In genomic region chr5:98772415-98773213, GRCh38 we compare ENCODE assay signal across 1 cellular context.
A peak's percentile ranks its signal among the peaks of the same experiment; 100 is the strongest.
TF ChIP-seq lines count a peak whose summit lies in the region.

No MANE protein-coding gene starts in this region.

TF ChIP-seq in HEK293, 187 proteins besides CTCF, POLR2A, EP300 and RAD21 (continued from another document):
- TF ChIP-seq, protein P1, sequence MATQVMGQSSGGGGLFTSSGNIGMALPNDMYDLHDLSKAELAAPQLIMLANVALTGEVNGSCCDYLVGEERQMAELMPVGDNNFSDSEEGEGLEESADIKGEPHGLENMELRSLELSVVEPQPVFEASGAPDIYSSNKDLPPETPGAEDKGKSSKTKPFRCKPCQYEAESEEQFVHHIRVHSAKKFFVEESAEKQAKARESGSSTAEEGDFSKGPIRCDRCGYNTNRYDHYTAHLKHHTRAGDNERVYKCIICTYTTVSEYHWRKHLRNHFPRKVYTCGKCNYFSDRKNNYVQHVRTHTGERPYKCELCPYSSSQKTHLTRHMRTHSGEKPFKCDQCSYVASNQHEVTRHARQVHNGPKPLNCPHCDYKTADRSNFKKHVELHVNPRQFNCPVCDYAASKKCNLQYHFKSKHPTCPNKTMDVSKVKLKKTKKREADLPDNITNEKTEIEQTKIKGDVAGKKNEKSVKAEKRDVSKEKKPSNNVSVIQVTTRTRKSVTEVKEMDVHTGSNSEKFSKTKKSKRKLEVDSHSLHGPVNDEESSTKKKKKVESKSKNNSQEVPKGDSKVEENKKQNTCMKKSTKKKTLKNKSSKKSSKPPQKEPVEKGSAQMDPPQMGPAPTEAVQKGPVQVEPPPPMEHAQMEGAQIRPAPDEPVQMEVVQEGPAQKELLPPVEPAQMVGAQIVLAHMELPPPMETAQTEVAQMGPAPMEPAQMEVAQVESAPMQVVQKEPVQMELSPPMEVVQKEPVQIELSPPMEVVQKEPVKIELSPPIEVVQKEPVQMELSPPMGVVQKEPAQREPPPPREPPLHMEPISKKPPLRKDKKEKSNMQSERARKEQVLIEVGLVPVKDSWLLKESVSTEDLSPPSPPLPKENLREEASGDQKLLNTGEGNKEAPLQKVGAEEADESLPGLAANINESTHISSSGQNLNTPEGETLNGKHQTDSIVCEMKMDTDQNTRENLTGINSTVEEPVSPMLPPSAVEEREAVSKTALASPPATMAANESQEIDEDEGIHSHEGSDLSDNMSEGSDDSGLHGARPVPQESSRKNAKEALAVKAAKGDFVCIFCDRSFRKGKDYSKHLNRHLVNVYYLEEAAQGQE (tag by site-specific recombination; IDR thresholded peaks at IDR 0.05): no peak
- TF ChIP-seq ZNF610 (tag by site-specific recombination; IDR thresholded peaks at IDR 0.05; ENCODE audit: borderline replicate concordance) (no peak), ZNF335 (tag by site-specific recombination; conservative IDR thresholded peaks at IDR 0.05) (no peak), PRDM4 (tag by site-specific recombination; IDR thresholded peaks at IDR 0.05) (peak; percentile 48; the same call in 1 of the 2 replicates), BCL11A (tag by site-specific recombination; IDR thresholded peaks at IDR 0.05; ENCODE audit: low read depth) (no peak), ZNF366 (tag by site-specific recombination; conservative IDR thresholded peaks at IDR 0.05) (peak; percentile 57), ZNF350 (tag by site-specific recombination; IDR thresholded peaks at IDR 0.05) (no peak), ELK4 (IDR thresholded peaks at IDR 0.05; ENCODE audit: borderline replicate concordance, low read depth, low read length) (no peak), ZNF629 (tag by site-specific recombination; IDR thresholded peaks at IDR 0.05) (peak; percentile 32; the same call in 1 of the 2 replicates), ZFHX2 (tag by site-specific recombination; conservative IDR thresholded peaks at IDR 0.05) (peak; percentile 21), ZBTB20 (tag by site-specific recombination; IDR thresholded peaks at IDR 0.05) (peak; percentile 85; the same call in 1 of the 2 replicates), WT1 (tag by site-specific recombination; IDR thresholded peaks at IDR 0.05) (no peak), ZFP69B (tag by site-specific recombination; IDR thresholded peaks at IDR 0.05) (0 out of 2 replicates have a peak, but pooled peaks have one; percentile 27), ZNF473 (tag by site-specific recombination; IDR thresholded peaks at IDR 0.05) (no peak), ZNF354C (tag by site-specific recombination; IDR thresholded peaks at IDR 0.05; ENCODE audit: borderline replicate concordance, low read depth) (no peak), ZNF10 (tag by site-specific recombination; IDR thresholded peaks at IDR 0.05) (0 out of 2 replicates have a peak, but pooled peaks have one; percentile 21), OSR2 (tag by site-specific recombination; IDR thresholded peaks at IDR 0.05) (peak; percentile 47), ZNF747 (tag by site-specific recombination; IDR thresholded peaks at IDR 0.05) (no peak), KLF8 (tag by site-specific recombination; IDR thresholded peaks at IDR 0.05) (no peak), ZNF571 (tag by site-specific recombination; IDR thresholded peaks at IDR 0.05) (no peak), ZNF37A (tag by site-specific recombination; IDR thresholded peaks at IDR 0.05) (no peak), ZNF16 (tag by site-specific recombination; IDR thresholded peaks at IDR 0.05; ENCODE audit: low read depth) (no peak), KLF1 (tag by site-specific recombination; IDR thresholded peaks at IDR 0.05) (0 out of 2 replicates have a peak, but pooled peaks have one; percentile 36), ZBTB10 (tag by site-specific recombination; IDR thresholded peaks at IDR 0.05) (0 out of 2 replicates have a peak, but pooled peaks have one; percentile 13), ZNF707 (tag by site-specific recombination; IDR thresholded peaks at IDR 0.05) (no peak), HOXD13 (CRISPR knock-in tag; IDR thresholded peaks at IDR 0.05; ENCODE audit: borderline replicate concordance) (no peak), ZFP41 (tag by site-specific recombination; IDR thresholded peaks at IDR 0.05; ENCODE audit: borderline replicate concordance) (no peak), ZNF600 (tag by site-specific recombination; IDR thresholded peaks at IDR 0.05) (peak; percentile 97), KLF17 (tag by site-specific recombination; IDR thresholded peaks at IDR 0.05) (0 out of 2 replicates have a peak, but pooled peaks have one; percentile 43), ZNF211 (tag by site-specific recombination; IDR thresholded peaks at IDR 0.05; ENCODE audit: low read depth) (no peak)
- TF ChIP-seq, protein P2, sequence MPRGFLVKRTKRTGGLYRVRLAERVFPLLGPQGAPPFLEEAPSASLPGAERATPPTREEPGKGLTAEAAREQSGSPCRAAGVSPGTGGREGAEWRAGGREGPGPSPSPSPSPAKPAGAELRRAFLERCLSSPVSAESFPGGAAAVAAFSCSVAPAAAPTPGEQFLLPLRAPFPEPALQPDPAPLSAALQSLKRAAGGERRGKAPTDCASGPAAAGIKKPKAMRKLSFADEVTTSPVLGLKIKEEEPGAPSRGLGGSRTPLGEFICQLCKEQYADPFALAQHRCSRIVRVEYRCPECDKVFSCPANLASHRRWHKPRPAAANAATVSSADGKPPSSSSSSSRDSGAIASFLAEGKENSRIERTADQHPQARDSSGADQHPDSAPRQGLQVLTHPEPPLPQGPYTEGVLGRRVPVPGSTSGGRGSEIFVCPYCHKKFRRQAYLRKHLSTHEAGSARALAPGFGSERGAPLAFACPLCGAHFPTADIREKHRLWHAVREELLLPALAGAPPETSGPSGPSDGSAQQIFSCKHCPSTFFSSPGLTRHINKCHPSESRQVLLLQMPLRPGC (tag by site-specific recombination; IDR thresholded peaks at IDR 0.05): peak; percentile 10; the same call in 1 of the 2 replicates
